In the genomic region with DNA sequence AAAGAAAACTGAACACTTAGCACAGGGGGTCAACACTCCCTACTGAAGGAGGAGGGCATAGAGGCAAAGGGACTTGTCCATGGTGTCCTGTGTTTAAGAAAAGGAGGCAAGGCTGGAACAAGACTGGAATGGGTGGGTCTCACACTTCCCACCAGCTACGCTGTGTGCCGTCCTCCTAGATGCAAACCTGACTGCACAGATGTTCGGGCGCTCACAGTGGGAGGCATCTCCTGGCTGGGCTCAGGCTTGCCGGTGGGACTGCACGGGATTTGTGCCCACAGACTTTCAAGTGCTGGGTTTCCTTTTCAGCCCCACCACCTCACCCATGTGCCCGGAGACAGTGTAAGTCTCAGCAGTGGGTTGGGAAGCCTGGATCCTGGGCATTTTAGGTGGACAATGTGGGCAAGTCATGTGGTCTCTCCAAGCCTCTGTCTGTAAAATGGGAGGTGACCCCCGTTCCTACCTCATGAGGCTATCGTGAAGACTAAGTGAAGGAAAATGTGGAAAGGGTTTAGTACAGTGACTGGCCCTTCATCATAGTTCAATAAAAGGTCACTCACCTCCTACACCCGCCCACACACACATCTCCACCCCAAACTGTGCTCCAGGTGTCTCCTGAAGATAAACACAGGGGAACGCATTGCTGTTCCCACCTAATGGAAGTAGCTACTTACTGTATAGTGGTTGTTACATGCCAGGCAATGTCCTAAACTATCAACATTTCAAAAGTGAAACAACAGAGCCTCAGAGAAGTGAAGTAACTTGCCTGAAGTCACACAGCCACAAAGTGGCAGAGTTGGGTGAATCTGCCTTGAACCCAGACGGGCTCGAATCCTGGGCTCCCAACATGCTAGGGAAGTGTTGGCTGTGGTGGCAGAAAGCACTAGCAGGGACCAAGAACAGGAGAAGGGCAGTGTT, we compare ENCODE assay signal across 1 cellular context.
TF ChIP-seq lines count a peak whose summit lies in the region.

No MANE protein-coding gene starts in this region.

TF ChIP-seq in HEK293, 187 proteins besides CTCF, POLR2A, EP300 and RAD21 (continued from another document):
- TF ChIP-seq PBX3 (CRISPR knock-in tag; IDR thresholded peaks at IDR 0.05) (no peak), REST (tag by site-specific recombination; IDR thresholded peaks at IDR 0.05) (peak; percentile 60), ZNF843 (tag by site-specific recombination; IDR thresholded peaks at IDR 0.05) (no peak), ZNF664 (tag by site-specific recombination; IDR thresholded peaks at IDR 0.05) (no peak), ZNF792 (tag by site-specific recombination; IDR thresholded peaks at IDR 0.05) (no peak), ZNF76 (tag by site-specific recombination; IDR thresholded peaks at IDR 0.05; ENCODE audit: borderline replicate concordance, low read depth) (no peak), ZNF354C (tag by site-specific recombination; IDR thresholded peaks at IDR 0.05; ENCODE audit: borderline replicate concordance, low read depth) (no peak), ZFHX2 (tag by site-specific recombination; conservative IDR thresholded peaks at IDR 0.05) (peak; percentile 43), ZNF670 (tag by site-specific recombination; IDR thresholded peaks at IDR 0.05; ENCODE audit: low read depth) (no peak), ZNF366 (tag by site-specific recombination; conservative IDR thresholded peaks at IDR 0.05) (no peak), ZNF341 (tag by site-specific recombination; IDR thresholded peaks at IDR 0.05; ENCODE audit: low read depth) (no peak)
- TF ChIP-seq, protein P1, sequence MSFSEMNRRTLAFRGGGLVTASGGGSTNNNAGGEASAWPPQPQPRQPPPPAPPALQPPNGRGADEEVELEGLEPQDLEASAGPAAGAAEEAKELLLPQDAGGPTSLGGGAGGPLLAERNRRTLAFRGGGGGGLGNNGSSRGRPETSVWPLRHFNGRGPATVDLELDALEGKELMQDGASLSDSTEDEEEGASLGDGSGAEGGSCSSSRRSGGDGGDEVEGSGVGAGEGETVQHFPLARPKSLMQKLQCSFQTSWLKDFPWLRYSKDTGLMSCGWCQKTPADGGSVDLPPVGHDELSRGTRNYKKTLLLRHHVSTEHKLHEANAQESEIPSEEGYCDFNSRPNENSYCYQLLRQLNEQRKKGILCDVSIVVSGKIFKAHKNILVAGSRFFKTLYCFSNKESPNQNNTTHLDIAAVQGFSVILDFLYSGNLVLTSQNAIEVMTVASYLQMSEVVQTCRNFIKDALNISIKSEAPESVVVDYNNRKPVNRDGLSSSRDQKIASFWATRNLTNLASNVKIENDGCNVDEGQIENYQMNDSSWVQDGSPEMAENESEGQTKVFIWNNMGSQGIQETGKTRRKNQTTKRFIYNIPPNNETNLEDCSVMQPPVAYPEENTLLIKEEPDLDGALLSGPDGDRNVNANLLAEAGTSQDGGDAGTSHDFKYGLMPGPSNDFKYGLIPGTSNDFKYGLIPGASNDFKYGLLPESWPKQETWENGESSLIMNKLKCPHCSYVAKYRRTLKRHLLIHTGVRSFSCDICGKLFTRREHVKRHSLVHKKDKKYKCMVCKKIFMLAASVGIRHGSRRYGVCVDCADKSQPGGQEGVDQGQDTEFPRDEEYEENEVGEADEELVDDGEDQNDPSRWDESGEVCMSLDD (tag by site-specific recombination; IDR thresholded peaks at IDR 0.05): no peak
